8 cellular contexts compared by ENCODE assay signal in the genomic region with DNA sequence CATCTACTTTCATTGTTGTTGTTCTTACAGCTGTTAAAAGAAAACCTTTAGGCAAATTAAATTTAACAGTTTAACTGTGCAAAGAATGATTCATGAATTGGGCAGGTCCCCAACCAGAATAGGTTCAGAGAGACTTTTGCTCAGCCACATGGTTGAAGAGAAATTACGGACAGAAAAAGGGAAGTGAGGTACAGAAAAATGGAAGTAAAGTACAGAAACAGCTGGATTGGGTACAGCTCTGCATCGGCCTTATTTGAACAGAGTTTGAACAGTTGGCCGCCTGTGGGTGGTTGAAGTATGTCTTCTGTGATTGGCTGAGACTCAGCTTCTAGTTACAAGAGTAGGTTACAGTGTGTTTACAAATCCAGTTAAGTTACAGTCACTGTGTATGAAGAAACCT.
DNase-seq lines count a peak whose midpoint lies in the region; ATAC-seq and TF ChIP-seq lines count a peak whose summit lies in the region.

No MANE protein-coding gene starts in this region.

- no peak overlapping the region for H4K8ac ChIP-seq in IMR-90 (ENCODE audit: low read depth in 2 of 2, low read length in 2 of 2)

- TF ChIP-seq RAD21 in IMR-90 (IDR thresholded peaks at IDR 0.05; ENCODE audit: low read length) = no peak

- no peak overlapping the region for H3K23ac ChIP-seq in IMR-90 (ENCODE audit: low read depth, low read length)

- H3K36me3 ChIP-seq in IMR-90 (ENCODE audit: control insufficient read depth, insufficient read depth, low read length) (no peaks in the 10 kb centered on the region), upper lobe of right lung (no peaks in the 10 kb centered on the region)
- no peaks in the 10 kb centered on the region for H3K36me3 ChIP-seq in effector memory CD4-positive, alpha-beta T cell (ENCODE audit: control insufficient read depth, insufficient read depth, low read length)

- dilution Hi-C loops in IMR-90 (cut with HindIII; ENCODE audit: low sequenced_read_pairs, unreplicated experiment) = no loop called here

- ATAC-seq in GM21367 (IDR thresholded peaks at IDR 0.05; ENCODE audit: unreplicated experiment) (peak; percentile 87), IMR-90 (ENCODE audit: low read depth) (peak; percentile 21; the same call in 1 of the 2 replicates), upper lobe of right lung (peak; percentile 94)

- TF ChIP-seq CTCF in IMR-90 (conservative IDR thresholded peaks at IDR 0.05; ENCODE audit: low read depth, low read length) = no peak
- TF ChIP-seq CTCF in upper lobe of right lung (IDR thresholded peaks at IDR 0.05) = no peak

- no peak overlapping the region for H2AK5ac ChIP-seq in IMR-90 (ENCODE audit: low read depth, low read length)

- no peak overlapping the region for H3K4me2 ChIP-seq in IMR-90 (ENCODE audit: low read depth, low read length)

- TF ChIP-seq POLR2A in IMR-90 (IDR thresholded peaks at IDR 0.05; ENCODE audit: low read depth, low read length) = no peak

- H3K56ac ChIP-seq in IMR-90 (ENCODE audit: extremely low read depth, insufficient read depth, low read length) = no peak overlapping the region

- peaks cover 3% of the 10 kb centered on the region; the same call in 1 of the 2 replicates for H3K9me1 ChIP-seq in IMR-90 (ENCODE audit: insufficient read depth, low read length)

- intact Hi-C loops in IMR-90 (cut with micrococcal nuclease) = no loop called here
- intact Hi-C loops in upper lobe of right lung (cut with DNase I) = no loop called here

- H2BK20ac ChIP-seq in IMR-90 (ENCODE audit: low read depth, low read length) = no peak overlapping the region

- H2BK5ac ChIP-seq in IMR-90 (ENCODE audit: low read depth, low read length, poor library complexity, severe bottlenecking) = no peak overlapping the region

- no peaks in the 10 kb centered on the region for H3K79me1 ChIP-seq in IMR-90 (ENCODE audit: low read depth in 1 of 2, low read length in 2 of 2)

- H3K9me3 ChIP-seq in IMR-90 (ENCODE audit: control insufficient read depth, insufficient read depth, low read length) (no peaks in the 10 kb centered on the region), upper lobe of right lung (no peaks in the 10 kb centered on the region)
- no peaks in the 10 kb centered on the region for H3K9me3 ChIP-seq in effector memory CD4-positive, alpha-beta T cell (ENCODE audit: control insufficient read depth, low read length)

- H3K18ac ChIP-seq in IMR-90 (ENCODE audit: low read depth, low read length) = no peak overlapping the region

- no TSS peak for BruUV-seq in IMR-90 (replicated peaks; lab: Mats Ljungman, UMichigan)

- H3K4ac ChIP-seq in IMR-90 (ENCODE audit: low read depth, low read length) = no peak overlapping the region

- H2AFZ ChIP-seq in IMR-90 (replicated peaks; ENCODE audit: low read length, poor library complexity) = no peak overlapping the region

- H3K14ac ChIP-seq in IMR-90 (replicated peaks; ENCODE audit: low read depth, low read length) = no peak overlapping the region

- POLR2A ChIA-PET in IMR-90 (lab: Charles Lee; ENCODE audit: unreplicated experiment) = no interaction called here

- H3K4me3 ChIP-seq in IMR-90 (ENCODE audit: insufficient read depth, low read depth, low read length) (no peak overlapping the region), upper lobe of right lung (no peak overlapping the region)
- H3K4me3 ChIP-seq in effector memory CD4-positive, alpha-beta T cell (ENCODE audit: insufficient read depth, low read depth, low read length, poor library complexity, severe bottlenecking) = no peak overlapping the region

- DNase-seq in AG20443 (ENCODE audit: low spot score) (peak; percentile 58), IMR-90 (peak; percentile 40), fibroblast of peridontal ligament (ENCODE audit: extremely low read depth) (peak; percentile 62), upper lobe of right lung (no peak), pons (ENCODE audit: low spot score) (no peak)
- no peak for DNase-seq in effector memory CD4-positive, alpha-beta T cell
- DNase-seq in activated CD4-positive, alpha-beta T cell treated with anti-CD3 and anti-CD28 coated beads for 4 hours = no peak

- H4K91ac ChIP-seq in IMR-90 (ENCODE audit: insufficient read depth, low read depth, low read length) = no peak overlapping the region

- H3K27me3 ChIP-seq in IMR-90 (ENCODE audit: control insufficient read depth, insufficient read depth, low read length) = no peaks in the 10 kb centered on the region
- no peaks in the 10 kb centered on the region for H3K27me3 ChIP-seq in upper lobe of right lung
- H3K27me3 ChIP-seq in effector memory CD4-positive, alpha-beta T cell (replicated peaks; ENCODE audit: control insufficient read depth, insufficient read depth, low read length, poor library complexity, severe bottlenecking) = no peaks in the 10 kb centered on the region

- no peak overlapping the region for H2AK9ac ChIP-seq in IMR-90 (replicated peaks; ENCODE audit: low read depth, low read length, poor library complexity)

- 80% methylated on average over 1 of the region's 3 CpGs; no CpG with 5 or more reads in 1 of the 2 experiments for WGBS in IMR-90 (ENCODE audit: extremely low coverage in 2 of 2, insufficient read length in 1 of 2), 2 experiments

- H2BK120ac ChIP-seq in IMR-90 (ENCODE audit: low read depth, low read length) = no peak overlapping the region

- in situ Hi-C loops in IMR-90 (cut with MboI; ENCODE audit: low sequenced_read_pairs) = no loop called here

- no peak overlapping the region for H3K9ac ChIP-seq in IMR-90 (ENCODE audit: low read depth, low read length)

- H3K4me1 ChIP-seq in IMR-90 (ENCODE audit: control insufficient read depth, insufficient read depth, low read length) = peaks cover 1% of the 10 kb centered on the region; the same call in 1 of the 2 replicates
- peaks cover 5% of the 10 kb centered on the region for H3K4me1 ChIP-seq in upper lobe of right lung
- H3K4me1 ChIP-seq in effector memory CD4-positive, alpha-beta T cell (ENCODE audit: control insufficient read depth, insufficient read depth, low read length, poor library complexity, severe bottlenecking) = no peaks in the 10 kb centered on the region

- no peaks in the 10 kb centered on the region for H4K20me1 ChIP-seq in IMR-90 (ENCODE audit: insufficient read depth, low read length)

- no peak overlapping the region for H4K5ac ChIP-seq in IMR-90 (ENCODE audit: low read depth, low read length)

- H2BK15ac ChIP-seq in IMR-90 (ENCODE audit: low read depth, low read length) = no peak overlapping the region

- H3K27ac ChIP-seq in IMR-90 (ENCODE audit: insufficient read depth, low read length) (no peak overlapping the region), upper lobe of right lung (peak overlapping the region; percentile 36)
- no peak overlapping the region for H3K27ac ChIP-seq in effector memory CD4-positive, alpha-beta T cell (ENCODE audit: insufficient read depth, low read length, poor library complexity, severe bottlenecking)

- CTCF ChIA-PET in IMR-90 (lab: Yijun Ruan, JAX) = no interaction called here

TF ChIP-seq in IMR-90, 13 proteins besides CTCF, POLR2A, EP300 and RAD21:
- TF ChIP-seq NFE2L2 (IDR thresholded peaks at IDR 0.05; ENCODE audit: low read depth, low read length) (no peak), MXI1 (IDR thresholded peaks at IDR 0.05; ENCODE audit: borderline replicate concordance, low read depth, low read length) (no peak), RCOR1 (IDR thresholded peaks at IDR 0.05; ENCODE audit: insufficient replicate concordance, low read length) (no peak), SMC3 (IDR thresholded peaks at IDR 0.05; ENCODE audit: low read depth, low read length) (no peak), USF2 (IDR thresholded peaks at IDR 0.05; ENCODE audit: low read depth, low read length) (no peak), CHD1 (IDR thresholded peaks at IDR 0.05; ENCODE audit: low read depth, low read length) (no peak), BHLHE40 (IDR thresholded peaks at IDR 0.05; ENCODE audit: low read depth, low read length) (no peak), ELK1 (IDR thresholded peaks at IDR 0.05; ENCODE audit: borderline replicate concordance, low read depth, low read length) (no peak), MAZ (IDR thresholded peaks at IDR 0.05; ENCODE audit: borderline replicate concordance, low read depth, low read length) (no peak), MAFK (IDR thresholded peaks at IDR 0.05; ENCODE audit: low read depth, low read length) (no peak), FOS (IDR thresholded peaks at IDR 0.05; ENCODE audit: low read depth, low read length) (no peak), RFX5 (IDR thresholded peaks at IDR 0.05; ENCODE audit: low read depth, low read length) (no peak), CEBPB (IDR thresholded peaks at IDR 0.05; ENCODE audit: low read depth, low read length) (no peak)
TF ChIP-seq in IMR-90: peak in this region for 0.

Comparison
In these comparisons a context has a peak if more than half of its experiments do, and no peak if none do; other contexts are left out.
1. DNase-seq: peak in AG20443 (single experiment), IMR-90 (single experiment) and fibroblast of peridontal ligament (single experiment); none in upper lobe of right lung (single experiment), effector memory CD4-positive, alpha-beta T cell (0 of 3), activated CD4-positive, alpha-beta T cell treated with anti-CD3 and anti-CD28 coated beads for 4 hours (0 of 2) and pons (single experiment).
2. ATAC-seq: peak in every context shown above with its lines; median percentile 94 in upper lobe of right lung; 87 in GM21367; 21 in IMR-90.